In genomic region chr2:3293221-3293620, GRCh38 we compare ENCODE assay signal across 13 cellular contexts.
"Had no signal": no experiment of that assay in that cellular context is flagged by ENCODE, and none has a peak within 500 bp of the region (broad histone marks: within the 10 kb centered on the region; RNA-seq: fewer than 3 reads in every experiment).

No MANE protein-coding gene starts in this region.

- H3K27ac ChIP-seq: skin epidermis, transverse colon had no signal

- DNase-seq: activated CD4-positive, alpha-beta T cell treated with anti-CD3 and anti-CD28 coated beads, Interleukin-2, amount 10 ng/mL, durations not matched to agents 7 days and 5 days; activated CD4-positive, CD25-positive, alpha-beta regulatory T cell; activated effector memory CD4-positive, alpha-beta T cell treated with anti-CD3 and anti-CD28 coated beads, Interleukin-2, amount 50 U/mL, for 16 hours; activated T-cell treated with anti-CD3 and anti-CD28 coated beads, Interleukin-2, amount 50 U/mL, for 24 hours; amygdala; cerebellar nuclear complex; mammary epithelial cell; T-helper 17 cell; transverse colon had no signal

- H3K36me3 ChIP-seq: transverse colon had no signal

- H3K9me3 Mint-ChIP-seq: activated T-cell treated with anti-CD3 and anti-CD28 coated beads, Interleukin-2, amount 50 U/mL, for 24 hours; nephron had no signal

- H3K27ac Mint-ChIP-seq: activated CD4-positive, alpha-beta T cell treated with anti-CD3 and anti-CD28 coated beads, Interleukin-2, amount 10 ng/mL, durations not matched to agents 7 days and 5 days; activated naive CD4-positive, alpha-beta T cell treated with anti-CD3 and anti-CD28 coated beads, Interleukin-2, amount 50 U/mL, for 72 hours; activated T-cell treated with anti-CD3 and anti-CD28 coated beads, Interleukin-2, amount 50 U/mL, for 24 hours; nephron; T-helper 17 cell had no signal

- ATAC-seq: activated naive CD4-positive, alpha-beta T cell treated with anti-CD3 and anti-CD28 coated beads, Interleukin-2, amount 50 U/mL, for 72 hours; esophagus mucosa; T-helper 17 cell had no signal

- H3K4me1 ChIP-seq: transverse colon had no signal

- H3K4me1 Mint-ChIP-seq: activated CD4-positive, alpha-beta T cell treated with anti-CD3 and anti-CD28 coated beads, Interleukin-2, amount 10 ng/mL, durations not matched to agents 7 days and 5 days had no signal

- H3K27me3 ChIP-seq: transverse colon had no signal

- H3K9me3 ChIP-seq: transverse colon had no signal

- H3K4me3 Mint-ChIP-seq: activated CD4-positive, alpha-beta T cell treated with anti-CD3 and anti-CD28 coated beads, Interleukin-2, amount 10 ng/mL, durations not matched to agents 7 days and 5 days; activated T-cell treated with anti-CD3 and anti-CD28 coated beads, Interleukin-2, amount 50 U/mL, for 24 hours; nephron; T-helper 17 cell had no signal

- H3K4me3 ChIP-seq: skin epidermis, transverse colon had no signal

- H3K27me3 Mint-ChIP-seq: activated CD4-positive, alpha-beta T cell treated with anti-CD3 and anti-CD28 coated beads, Interleukin-2, amount 10 ng/mL, durations not matched to agents 7 days and 5 days; activated T-cell treated with anti-CD3 and anti-CD28 coated beads, Interleukin-2, amount 50 U/mL, for 24 hours; T-helper 17 cell had no signal
